ENCODE assay signal across 8 cellular contexts in genomic region chr15:88546248-88547129, GRCh38. TPM values are rescaled to one million over a fixed set of nuclear protein-coding genes. Genes with fewer than 3 reads are reported as not detected.
DNase-seq lines count a peak whose midpoint lies in the region; ATAC-seq and TF ChIP-seq lines count a peak whose summit lies in the region.

Gene DET1 (minus strand): TSS chr15:88546681. CDS start chr15:88531705, 14,976 bp downstream.

- peaks cover 6% of the 10 kb centered on the region for H3K9me3 Mint-ChIP-seq in activated T-cell treated with anti-CD3 and anti-CD28 coated beads, Interleukin-2, amount 50 U/mL, for 24 hours

- H3K36me3 ChIP-seq in esophagus muscularis mucosa (peaks cover 0 to 4% (median 2%) of the 10 kb centered on the region in 4 donors), muscle layer of duodenum (ENCODE audit: control insufficient read depth in 1 of 2, insufficient read depth in 2 of 2, low read length in 2 of 2) (no peaks in the 10 kb centered on the region)

- H3K27ac Mint-ChIP-seq in activated T-cell treated with anti-CD3 and anti-CD28 coated beads, Interleukin-2, amount 50 U/mL, for 24 hours: peak within 1 kb of the TSS; percentile 96

- intact Hi-C loops in esophagus muscularis mucosa (cut with DNase I): no loop called here

- peak; percentile 99 for ATAC-seq in GM21717 (IDR thresholded peaks at IDR 0.05; ENCODE audit: unreplicated experiment)

- H3K4me1 ChIP-seq in esophagus muscularis mucosa (peaks cover 10 to 24% (median 17%) of the 10 kb centered on the region in 4 donors), muscle layer of duodenum (ENCODE audit: control insufficient read depth in 1 of 2, insufficient read depth in 2 of 2, low read length in 2 of 2) (peaks cover 0 to 18% of the 10 kb centered on the region in 2 donors)

- no peak for TF ChIP-seq POLR2A in esophagus muscularis mucosa (IDR thresholded peaks at IDR 0.05; ENCODE audit: low read depth)

- peak within 1 kb of the TSS; percentile 91 for H3K4me3 Mint-ChIP-seq in activated T-cell treated with anti-CD3 and anti-CD28 coated beads, Interleukin-2, amount 50 U/mL, for 24 hours

- peak; percentile 80 to 88 (median 87) for TF ChIP-seq CTCF in esophagus muscularis mucosa (IDR thresholded peaks at IDR 0.05)

- TF ChIP-seq EP300 in esophagus muscularis mucosa (IDR thresholded peaks at IDR 0.05): no peak

- WGBS in esophagus muscularis mucosa: 6% methylated on average over 23 of the region's 33 CpGs

- peak within 1 kb of the TSS; percentile 76 for H3K4me3 ChIP-seq in Jurkat, Clone E6-1 (ENCODE audit: low read length)
- H3K4me3 ChIP-seq in esophagus muscularis mucosa (peak within 1 kb of the TSS; percentile 76 to 83 (median 80)), muscle layer of duodenum (ENCODE audit: low read depth in 1 of 2, low read length in 2 of 2) (peak within 1 kb of the TSS; percentile 76 to 79)

- H3K4me1 Mint-ChIP-seq in activated T-cell treated with anti-CD3 and anti-CD28 coated beads, Interleukin-2, amount 50 U/mL, for 24 hours (ENCODE audit: low read depth): peaks cover 23% of the 10 kb centered on the region

- H3K27ac ChIP-seq in esophagus muscularis mucosa (replicated peaks in 1 of 4) (peak within 1 kb of the TSS; percentile 83 to 90 (median 86)), muscle layer of duodenum (ENCODE audit: low read length) (peak within 1 kb of the TSS; percentile 58)

- H3K27me3 ChIP-seq in esophagus muscularis mucosa: no peaks in the 10 kb centered on the region
- no peaks in the 10 kb centered on the region for H3K27me3 ChIP-seq in muscle layer of duodenum (ENCODE audit: low read depth, low read length)

- no peaks in the 10 kb centered on the region for H3K27me3 Mint-ChIP-seq in activated T-cell treated with anti-CD3 and anti-CD28 coated beads, Interleukin-2, amount 50 U/mL, for 24 hours

- no peaks in the 10 kb centered on the region for H3K9me3 ChIP-seq in esophagus muscularis mucosa
- no peaks in the 10 kb centered on the region for H3K9me3 ChIP-seq in muscle layer of duodenum (ENCODE audit: control insufficient read depth in 1 of 2, low read length in 2 of 2)

- DNase-seq in DMS79 treated with DMSO at 0.1 percent for 48 hours (lab: John Stamatoyannopoulos, UW) (peak; percentile 82), OCI-M2 (lab: John Stamatoyannopoulos, UW; ENCODE audit: unreplicated experiment) (peak; percentile 16), esophagus muscularis mucosa (ENCODE audit: extremely low spot score) (peak; percentile 98)
- peak; percentile 96 for DNase-seq in Jurkat, Clone E6-1 (ENCODE audit: low read depth, low spot score)
- peak; percentile 95 for DNase-seq in activated T-cell treated with anti-CD3 and anti-CD28 coated beads, Interleukin-2, amount 50 U/mL, for 24 hours
- DNase-seq in stimulated activated CD8-positive, alpha-beta memory T cell treated with anti-CD3 and anti-CD28 coated beads, Interleukin-7, amount 100 ng/mL, for 24 hours (ENCODE audit: low read depth): peak; percentile 89

- peaks cover 11% of the 10 kb centered on the region for H3K36me3 Mint-ChIP-seq in activated T-cell treated with anti-CD3 and anti-CD28 coated beads, Interleukin-2, amount 50 U/mL, for 24 hours (ENCODE audit: low read depth)

RNA-seq across cellular contexts. Expression of gene DET1, which starts in this region (rescaled TPM):
- polyA plus RNA-seq in Jurkat, Clone E6-1 (2012; ENCODE audit: insufficient read depth, insufficient read length): 6.5 TPM
- 1 to 10 TPM; 4.0 to 6.6 (median 5.6) TPM for total RNA-seq in esophagus muscularis mucosa

Comparison
In these comparisons a context has a peak if more than half of its experiments do, and no peak if none do; other contexts are left out.
1. Peak in every context shown above with its lines: DNase-seq, ATAC-seq, H3K4me3 ChIP-seq and H3K27ac ChIP-seq.
2. DNase-seq: peak in every context shown above with its lines; median percentile 98 in esophagus muscularis mucosa; 96 in Jurkat, Clone E6-1; 95 in activated T-cell treated with anti-CD3 and anti-CD28 coated beads, Interleukin-2, amount 50 U/mL, for 24 hours; 89 in stimulated activated CD8-positive, alpha-beta memory T cell treated with anti-CD3 and anti-CD28 coated beads, Interleukin-7, amount 100 ng/mL, for 24 hours; 82 in DMS79 treated with DMSO at 0.1 percent for 48 hours; 16 in OCI-M2.